ENCODE assay signal across 22 cellular contexts in genomic region chr12:100123316-100124095, GRCh38. TPM values are rescaled to one million over a fixed set of nuclear protein-coding genes. Genes with fewer than 3 reads are reported as not detected.
DNase-seq lines count a peak whose midpoint lies in the region; ATAC-seq and TF ChIP-seq lines count a peak whose summit lies in the region.
"Had no signal": no experiment of that assay in that cellular context is flagged by ENCODE, and none has a peak within 500 bp of the region (broad histone marks: within the 10 kb centered on the region; RNA-seq: fewer than 3 reads in every experiment).

No MANE protein-coding gene starts in this region.

- peaks cover 20% of the 10 kb centered on the region for H3K4me1 Mint-ChIP-seq in T-helper 17 cell

- no peaks in the 10 kb centered on the region for H3K36me3 ChIP-seq in mesendoderm (ENCODE audit: control insufficient read depth, insufficient read depth, low read length)
- H3K36me3 ChIP-seq: HAP-1 had no signal

- H3K27ac ChIP-seq in AG04450 (ENCODE audit: low read depth, low read length) (peak overlapping the region; percentile 42), mesendoderm (ENCODE audit: low read depth, low read length) (no peak overlapping the region)
- H3K27ac ChIP-seq: BLaER1, HL-60, KMS-11 had no signal

- CTCF ChIA-PET in AG04450 (lab: Charles Lee) = interaction anchor here (1.3 kb wide), 1 partner anchor 31 kb away, joined by 3 read pairs; no protein-coding TSS in a partner anchor

- peak overlapping the region; percentile 45 for H2BK120ac ChIP-seq in mesendoderm (ENCODE audit: low read depth, low read length)

- H3K18ac ChIP-seq in mesendoderm (ENCODE audit: low read length) = no peak overlapping the region

- no peak overlapping the region for H2AK5ac ChIP-seq in mesendoderm (ENCODE audit: low read length)

- peak overlapping the region; percentile 12 for H3K27ac Mint-ChIP-seq in T-helper 17 cell
- H3K27ac Mint-ChIP-seq: CD4-positive, alpha-beta T cell had no signal

- H3K56ac ChIP-seq in mesendoderm (ENCODE audit: low read length) = no peak overlapping the region

- no peak overlapping the region for H3K4me3 Mint-ChIP-seq in T-helper 17 cell
- H3K4me3 Mint-ChIP-seq: CD4-positive, alpha-beta T cell had no signal

- no peak overlapping the region for H3K4me3 ChIP-seq in AG04450 (ENCODE audit: low read depth, low read length)
- H3K4me3 ChIP-seq in mesendoderm (ENCODE audit: low read length) = no peak overlapping the region
- H3K4me3 ChIP-seq: BLaER1, HAP-1 had no signal

- no peak for TF ChIP-seq CTCF in AG04450 (IDR thresholded peaks at IDR 0.05; ENCODE audit: low read depth, low read length)

- H4K8ac ChIP-seq in mesendoderm (ENCODE audit: low read depth, low read length) = no peak overlapping the region

- H4K5ac ChIP-seq in mesendoderm (ENCODE audit: low read length) = no peak overlapping the region

- no peak overlapping the region for H3K9ac ChIP-seq in mesendoderm (ENCODE audit: low read length)
- H3K9ac ChIP-seq: BLaER1, KMS-11 had no signal

- H3K4ac ChIP-seq in mesendoderm (ENCODE audit: low read depth, low read length) = no peak overlapping the region

- H2BK5ac ChIP-seq in mesendoderm (ENCODE audit: low read length) = no peak overlapping the region

- H3K9me3 ChIP-seq in AG04450 (ENCODE audit: control insufficient read depth, insufficient read depth, low read length) = peaks cover 4% of the 10 kb centered on the region; the same call in 1 of the 2 replicates
- no peaks in the 10 kb centered on the region for H3K9me3 ChIP-seq in T-helper 17 cell (ENCODE audit: control insufficient read depth, low read length, poor library complexity, severe bottlenecking)
- H3K9me3 ChIP-seq: Caco-2 had no signal

- no peaks in the 10 kb centered on the region for H3K36me3 Mint-ChIP-seq in T-helper 17 cell (ENCODE audit: low read depth)

- DNase-seq in AG04450 (ENCODE audit: low read depth, low spot score) (no peak), EH (ENCODE audit: low read depth) (peak; percentile 19), T-helper 17 cell (no peak), mesendoderm (no peak), T-helper 9 cell (no peak), HuH-7.5 (ENCODE audit: low spot score) (no peak)
- no peak for DNase-seq in stimulated activated naive CD8-positive, alpha-beta T cell treated with anti-CD3 and anti-CD28 coated beads, Interleukin-15, Interleukin-2, amounts not matched to agents 100 U/mL and 50 U/mL, for 24 hours
- DNase-seq: Caco-2; CD4-positive, alpha-beta T cell; DMS 273 treated with DMSO at 0.1 percent for 48 hours; DND-41; NCI-H1694 treated with DMSO at 0.1 percent for 48 hours; NCI-H2081 treated with DMSO at 0.1 percent for 48 hours; NCI-H2171 treated with DMSO at 0.1 percent for 48 hours; NCI-H524 treated with DMSO at 0.1 percent for 48 hours; NCI-H82; OCI-M1 had no signal

- H2BK15ac ChIP-seq in mesendoderm (replicated peaks; ENCODE audit: low read depth) = no peak overlapping the region

- H3K27me3 ChIP-seq in AG04450 (ENCODE audit: control insufficient read depth, insufficient read depth, low read length) (no peaks in the 10 kb centered on the region), mesendoderm (ENCODE audit: insufficient read depth, low read length, poor library complexity) (no peaks in the 10 kb centered on the region)
- H3K27me3 ChIP-seq: BLaER1 had no signal

- peaks cover 14% of the 10 kb centered on the region for H3K79me2 ChIP-seq in mesendoderm (ENCODE audit: control insufficient read depth, insufficient read depth, low read length)

- no peak overlapping the region for H3K23ac ChIP-seq in mesendoderm (ENCODE audit: low read length)

- POLR2A ChIA-PET in AG04450 (lab: Yijun Ruan, JAX) = interaction anchor here (0.9 to 1.4 kb wide), 2 partner anchors 28 to 78 kb away, joined by 3 read pairs; no protein-coding TSS in a partner anchor

- no peak for ATAC-seq in T-helper 17 cell
- no peak for ATAC-seq in stimulated activated naive CD8-positive, alpha-beta T cell treated with anti-CD3 and anti-CD28 coated beads, Interleukin-15, Interleukin-2, amounts not matched to agents 100 U/mL and 50 U/mL, for 24 hours
- no peak for ATAC-seq in HG02840 (IDR thresholded peaks at IDR 0.05; ENCODE audit: low FRiP score, unreplicated experiment)

- WGBS in mesendoderm (ENCODE audit: extremely low coverage, insufficient coverage, low lambda C conversion rate) = no CpG with 5 or more reads among the region's 8 CpGs

- H3K27me3 Mint-ChIP-seq in T-helper 17 cell = no peaks in the 10 kb centered on the region
- H3K27me3 Mint-ChIP-seq: CD4-positive, alpha-beta T cell had no signal

- H3K4me1 ChIP-seq in mesendoderm (ENCODE audit: control insufficient read depth, low read depth, low read length) = no peaks in the 10 kb centered on the region

- H3K4me2 ChIP-seq in mesendoderm (ENCODE audit: low read length) = no peak overlapping the region
- H3K4me2 ChIP-seq: BLaER1, KMS-11 had no signal

- H3K79me1 ChIP-seq in mesendoderm (ENCODE audit: low read length) = peaks cover 6% of the 10 kb centered on the region

RNA-seq across cellular contexts. Expression of gene BLTP3B, which starts 19.2 kb away (rescaled TPM):
- 21.2 and 28.9 TPM in 2 replicates for polyA plus RNA-seq in AG04450 (2011; rRNA removed)
- 27.1 and 47.8 TPM in 2 replicates for polyA minus RNA-seq in AG04450 (2011; rRNA and poly(A)+ RNA removed)
- total RNA-seq in T-helper 17 cell = 10 to 100 TPM; 22.6 to 30.9 TPM
- 15.7 TPM for polyA plus RNA-seq in mesendoderm (2013, experiment 1 of 2)
- 16.0 TPM for polyA plus RNA-seq in mesendoderm (2013, experiment 2 of 2)
